In the genomic region with DNA sequence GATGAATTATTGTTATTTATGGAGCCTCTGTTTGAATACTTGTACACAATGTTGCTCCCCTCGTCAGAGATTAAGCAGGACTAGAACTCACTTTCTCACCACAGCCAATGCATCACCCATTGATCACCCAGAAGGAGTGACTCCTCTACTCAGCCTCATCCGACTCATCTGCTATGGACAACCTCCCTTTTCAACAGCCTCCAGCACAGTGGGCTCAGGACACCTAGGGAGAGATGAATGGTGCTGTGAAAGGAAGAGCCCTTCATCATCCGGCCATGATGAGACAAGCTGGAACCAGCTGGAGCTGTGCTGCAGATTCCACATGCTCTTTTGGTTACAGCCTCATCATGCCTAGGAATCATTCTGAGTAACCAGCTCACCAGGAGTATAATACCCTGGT, we compare ENCODE assay signal across 1 cellular context.
TF ChIP-seq lines count a peak whose summit lies in the region.

No MANE protein-coding gene starts in this region.

TF ChIP-seq in H1, 55 proteins besides CTCF, POLR2A, EP300 and RAD21 (continued from another document):
- TF ChIP-seq BCL11A (IDR thresholded peaks at IDR 0.05; ENCODE audit: low read depth in 2 of 2, low read length in 2 of 2) (no peak), JUN (IDR thresholded peaks at IDR 0.05; ENCODE audit: low read depth, low read length) (no peak), CEBPB (IDR thresholded peaks at IDR 0.05; ENCODE audit: low read depth, low read length) (no peak), SIX5 (IDR thresholded peaks at IDR 0.05; ENCODE audit: low read depth, low read length) (no peak), RFX5 (IDR thresholded peaks at IDR 0.05; ENCODE audit: borderline replicate concordance, low read depth, low read length) (no peak), NRF1 (IDR thresholded peaks at IDR 0.05; ENCODE audit: low read depth, low read length) (no peak)
TF ChIP-seq in H1: peak in this region for 0.
